ENCODE assay signal across 11 cellular contexts in genomic region chr1:201501812-201502510, GRCh38. TPM values are rescaled to one million over a fixed set of nuclear protein-coding genes. Genes with fewer than 3 reads are reported as not detected.
DNase-seq lines count a peak whose midpoint lies in the region; ATAC-seq and TF ChIP-seq lines count a peak whose summit lies in the region.
"Had no signal": no experiment of that assay in that cellular context is flagged by ENCODE, and none has a peak within 500 bp of the region (broad histone marks: within the 10 kb centered on the region; RNA-seq: fewer than 3 reads in every experiment).

No MANE protein-coding gene starts in this region.

- peak overlapping the region; percentile 12 for H3K27ac Mint-ChIP-seq in neural progenitor cell
- H3K27ac Mint-ChIP-seq: activated naive CD4-positive, alpha-beta T cell treated with anti-CD3 and anti-CD28 coated beads, Interleukin-2, amount 50 U/mL, for 24 hours had no signal

- H3K9ac ChIP-seq in neural progenitor cell, result no peak overlapping the region
- H3K9ac ChIP-seq: BLaER1 had no signal

- peaks cover 36% of the 10 kb centered on the region for H3F3A ChIP-seq in neural progenitor cell (ENCODE audit: low read depth)

- H3K9me3 ChIP-seq in right atrium auricular region (no peaks in the 10 kb centered on the region), neural progenitor cell (ENCODE audit: low read depth) (no peaks in the 10 kb centered on the region)
- H3K9me3 ChIP-seq: BLaER1 had no signal

- no peaks in the 10 kb centered on the region for H4K20me1 ChIP-seq in neural progenitor cell (ENCODE audit: low read depth)

- H3K27ac ChIP-seq in right atrium auricular region (peak overlapping the region; percentile 92 to 93), caudate nucleus (ENCODE audit: low read depth, low read length) (peak overlapping the region; percentile 97), neural progenitor cell (no peak overlapping the region)
- H3K27ac ChIP-seq: BLaER1 had no signal

- TF ChIP-seq CTCF in right atrium auricular region (IDR thresholded peaks at IDR 0.05) (no peak), neural progenitor cell (IDR thresholded peaks at IDR 0.05) (no peak)

- H3K27me3 Mint-ChIP-seq in neural progenitor cell (ENCODE audit: insufficient read depth, low read depth), result peaks cover 9% of the 10 kb centered on the region
- H3K27me3 Mint-ChIP-seq: activated naive CD4-positive, alpha-beta T cell treated with anti-CD3 and anti-CD28 coated beads, Interleukin-2, amount 50 U/mL, for 24 hours had no signal

- ATAC-seq in Right ventricle myocardium superior (ENCODE audit: poor library complexity) (no peak), GM18867 (IDR thresholded peaks at IDR 0.05; ENCODE audit: unreplicated experiment) (no peak)

- H3K27me3 ChIP-seq in right atrium auricular region (no peaks in the 10 kb centered on the region), neural progenitor cell (peaks cover 13% of the 10 kb centered on the region)
- H3K27me3 ChIP-seq: BLaER1 had no signal

- no peak for DNase-seq in right atrium auricular region (ENCODE audit: low spot score)
- DNase-seq in Right ventricle myocardium superior, result no peak
- DNase-seq in caudate nucleus (lab: John Stamatoyannopoulos, UW), result no peak
- DNase-seq in neural progenitor cell (ENCODE audit: low spot score), result no peak
- DNase-seq in SIG-M5 (lab: John Stamatoyannopoulos, UW), result no peak
- DNase-seq in EL, result no peak
- no peak for DNase-seq in dedifferentiated amniotic fluid mesenchymal stem cell (ENCODE audit: extremely low spot score)
- DNase-seq: Karpas-422 had no signal

- H3K36me3 Mint-ChIP-seq in neural progenitor cell, result no peaks in the 10 kb centered on the region
- H3K36me3 Mint-ChIP-seq: activated naive CD4-positive, alpha-beta T cell treated with anti-CD3 and anti-CD28 coated beads, Interleukin-2, amount 50 U/mL, for 24 hours had no signal

- peaks cover 52% of the 10 kb centered on the region for H3K4me1 Mint-ChIP-seq in neural progenitor cell

- H3K4me1 ChIP-seq in right atrium auricular region (peaks cover 0 to 90% of the 10 kb centered on the region in 2 donors), neural progenitor cell (peaks cover 43% of the 10 kb centered on the region)

- H3K79me2 ChIP-seq in neural progenitor cell (ENCODE audit: low read depth), result no peaks in the 10 kb centered on the region

- no peak overlapping the region for H2AFZ ChIP-seq in neural progenitor cell (replicated peaks)

- H3K36me3 ChIP-seq in right atrium auricular region (no peaks in the 10 kb centered on the region), neural progenitor cell (no peaks in the 10 kb centered on the region)

- H3K4me3 ChIP-seq in right atrium auricular region (no peak overlapping the region), neural progenitor cell (no peak overlapping the region)
- H3K4me3 ChIP-seq: BLaER1 had no signal

- H3K4me2 ChIP-seq in neural progenitor cell, result no peak overlapping the region
- H3K4me2 ChIP-seq: BLaER1 had no signal

- H3K4me3 Mint-ChIP-seq in neural progenitor cell, result no peak overlapping the region
- H3K4me3 Mint-ChIP-seq: activated naive CD4-positive, alpha-beta T cell treated with anti-CD3 and anti-CD28 coated beads, Interleukin-2, amount 50 U/mL, for 24 hours had no signal

- no peaks in the 10 kb centered on the region for H3K9me3 Mint-ChIP-seq in neural progenitor cell
- H3K9me3 Mint-ChIP-seq: activated naive CD4-positive, alpha-beta T cell treated with anti-CD3 and anti-CD28 coated beads, Interleukin-2, amount 50 U/mL, for 24 hours had no signal

- intact Hi-C loops in Right ventricle myocardium superior (cut with DNase I), result no loop called here

RNA-seq across cellular contexts. Expression of gene CSRP1, which starts 5.0 kb away (rescaled TPM):
- total RNA-seq in right atrium auricular region (100 to 1,000 TPM; 138 to 719 TPM), Right ventricle myocardium superior (53.1 TPM), neural progenitor cell (ENCODE audit: low replicate concordance) (2.5 and 4.1 TPM in 2 replicates)

RNA-seq across cellular contexts. Expression of gene PHLDA3, which starts 33.0 kb away (rescaled TPM):
- total RNA-seq in right atrium auricular region (10 to 100 TPM; 29.5 to 31.9 TPM), Right ventricle myocardium superior (21.5 TPM), neural progenitor cell (ENCODE audit: low replicate concordance) (1.9 and 11.8 TPM in 2 replicates)

RNA-seq across cellular contexts. Expression of gene NAV1, which starts 37.0 kb away (rescaled TPM):
- total RNA-seq in right atrium auricular region (10 to 100 TPM; 16.3 to 32.1 TPM), Right ventricle myocardium superior (66.6 TPM), neural progenitor cell (ENCODE audit: low replicate concordance) (60.7 and 83.0 TPM in 2 replicates)

Comparison
In these comparisons a context has a peak if more than half of its experiments do, and no peak if none do; other contexts are left out.
1. RNA of gene CSRP1, which starts 5.0 kb away (total RNA-seq): 138 to 719 TPM in right atrium auricular region and 53.1 TPM in Right ventricle myocardium superior (single experiment); 2.5 to 4.1 TPM in neural progenitor cell; every median in the first group is over 10 times any median in the second.